ENCODE assay signal across 8 cellular contexts in genomic region chr17:40485851-40486512, GRCh38. TPM values are rescaled to one million over a fixed set of nuclear protein-coding genes. Genes with fewer than 3 reads are reported as not detected.
DNase-seq lines count a peak whose midpoint lies in the region; ATAC-seq and TF ChIP-seq lines count a peak whose summit lies in the region.

No MANE protein-coding gene starts in this region.

- H3K9me3 Mint-ChIP-seq in nephron = no peaks in the 10 kb centered on the region
- H3K9me3 Mint-ChIP-seq in progenitor cell of endocrine pancreas (ENCODE audit: low read depth) = no peaks in the 10 kb centered on the region

- no peaks in the 10 kb centered on the region for H3K9me2 ChIP-seq in GM23248 (ENCODE audit: insufficient read depth)

- H2AFZ ChIP-seq in GM23248 = peak overlapping the region; percentile 39; the same call in 1 of the 2 replicates

- peak overlapping the region; percentile 80 for H3K9ac ChIP-seq in GM23248

- no peaks in the 10 kb centered on the region for H3K79me2 ChIP-seq in GM23248 (ENCODE audit: insufficient read depth)

- no peaks in the 10 kb centered on the region for H3K9me3 ChIP-seq in GM23248 (ENCODE audit: low read depth)

- H3K4me1 ChIP-seq in GM23248 (ENCODE audit: insufficient read depth) = peaks cover 57% of the 10 kb centered on the region

- DNase-seq in GM23248 = peak; percentile 98
- DNase-seq in RPMI8226 = peak; percentile 18
- peak; percentile 70 for DNase-seq in central memory CD4-positive, alpha-beta T cell
- no peak for DNase-seq in NCI-H82 treated with DMSO at 0.1 percent for 48 hours (lab: John Stamatoyannopoulos, UW; ENCODE audit: unreplicated experiment)
- DNase-seq in progenitor cell of endocrine pancreas (ENCODE audit: low spot score, unreplicated experiment) = no peak

- H3K27me3 Mint-ChIP-seq in nephron (ENCODE audit: low read depth) (peaks cover 19% of the 10 kb centered on the region), progenitor cell of endocrine pancreas (peaks cover 28% of the 10 kb centered on the region)

- TF ChIP-seq CTCF in nephron (IDR thresholded peaks at IDR 0.05; ENCODE audit: unreplicated experiment in 3 of 3) (no peak), progenitor cell of endocrine pancreas (IDR thresholded peaks at IDR 0.05; ENCODE audit: unreplicated experiment) (no peak)

- WGBS in GM23248 (ENCODE audit: low coverage in 1 of 2, low lambda C conversion rate in 2 of 2, missing lambda C conversion rate in 2 of 2), 2 experiments = 1 to 2% methylated on average over 16 to 17 of the region's 17 CpGs

- in situ Hi-C loops in GM23248 (cut with MboI) = no loop called here

- H3K27ac ChIP-seq in GM23248 = peak overlapping the region; percentile 99

- H3K36me3 Mint-ChIP-seq in nephron (ENCODE audit: low read depth) = no peaks in the 10 kb centered on the region
- no peaks in the 10 kb centered on the region for H3K36me3 Mint-ChIP-seq in progenitor cell of endocrine pancreas (ENCODE audit: insufficient read depth)

- H3K4me3 Mint-ChIP-seq in nephron (peak overlapping the region in 1 of 3 experiments; percentile 37), progenitor cell of endocrine pancreas (ENCODE audit: low read depth) (no peak overlapping the region)

- peaks cover 40% of the 10 kb centered on the region for H3F3A ChIP-seq in GM23248 (ENCODE audit: insufficient read depth)

- no peaks in the 10 kb centered on the region for H4K20me1 ChIP-seq in GM23248 (ENCODE audit: insufficient read depth)

- H3K4me2 ChIP-seq in GM23248 (ENCODE audit: unreplicated experiment) = peak overlapping the region; percentile 63

- peak overlapping the region; percentile 7 to 54 (median 26) for H3K27ac Mint-ChIP-seq in nephron
- no peak overlapping the region for H3K27ac Mint-ChIP-seq in progenitor cell of endocrine pancreas

- H3K4me3 ChIP-seq in GM23248 = peak overlapping the region; percentile 52

- H3K4me1 Mint-ChIP-seq in nephron (peaks cover 64% of the 10 kb centered on the region), progenitor cell of endocrine pancreas (ENCODE audit: low read depth) (peaks cover 3% of the 10 kb centered on the region)

- no peaks in the 10 kb centered on the region for H3K27me3 ChIP-seq in GM23248 (replicated peaks; ENCODE audit: insufficient read depth)

- H3K36me3 ChIP-seq in GM23248 (ENCODE audit: low read depth) = no peaks in the 10 kb centered on the region

- no peak for ATAC-seq in HG02938 (IDR thresholded peaks at IDR 0.05; ENCODE audit: unreplicated experiment)
- no peak for ATAC-seq in HG02981 (IDR thresholded peaks at IDR 0.05; ENCODE audit: unreplicated experiment)

RNA-seq across cellular contexts. Expression of gene TNS4, which starts 15.4 kb away (rescaled TPM):
- not detected in 2 replicates for total RNA-seq in GM23248 (2014; rRNA removed; shearing (Covaris generic))
- polyA plus RNA-seq in GM23248 (2016; fragmentation: Nextera tagmentation; extraction: Ambion mirVana) = 0.20 and 0.44 TPM in 2 replicates
- not detected in 2 replicates for total RNA-seq in progenitor cell of endocrine pancreas

RNA-seq across cellular contexts. Expression of gene IGFBP4, which starts 42.7 kb away (rescaled TPM):
- total RNA-seq in GM23248 (2014; rRNA removed; shearing (Covaris generic)) = 361 and 408 TPM in 2 replicates
- 1,209 and 1,277 TPM in 2 replicates for polyA plus RNA-seq in GM23248 (2016; fragmentation: Nextera tagmentation; extraction: Ambion mirVana)
- 3.6 and 4.3 TPM in 2 replicates for total RNA-seq in progenitor cell of endocrine pancreas

Comparison
In these comparisons a context has a peak if more than half of its experiments do, and no peak if none do; other contexts are left out.
1. DNase-seq: peak in GM23248 (single experiment), RPMI8226 (single experiment) and central memory CD4-positive, alpha-beta T cell (single experiment); none in NCI-H82 treated with DMSO at 0.1 percent for 48 hours (single experiment) and progenitor cell of endocrine pancreas (single experiment).
2. RNA of gene IGFBP4, which starts 42.7 kb away (total RNA-seq): 361 to 408 TPM in GM23248; 3.6 to 4.3 TPM in progenitor cell of endocrine pancreas; every median in the first group is over 10 times any median in the second.